8 cellular contexts compared by ENCODE assay signal in genomic region chr9:32524558-32525461, GRCh38. TPM values are rescaled to one million over a fixed set of nuclear protein-coding genes. Genes with fewer than 3 reads are reported as not detected.
DNase-seq lines count a peak whose midpoint lies in the region; ATAC-seq, FAIRE-seq and TF ChIP-seq lines count a peak whose summit lies in the region.

No MANE protein-coding gene starts in this region.

- H3K9me3 ChIP-seq in HepG2 (ENCODE audit: low read length) (no peaks in the 10 kb centered on the region), thoracic aorta (no peaks in the 10 kb centered on the region)

- ATAC-seq in GM21381 (IDR thresholded peaks at IDR 0.05; ENCODE audit: unreplicated experiment) (peak; percentile 20), HepG2 (peak; percentile 70), thoracic aorta (ENCODE audit: insufficient number of reproducible peaks, low FRiP score, low read depth) (no peak)

- H3K27me3 ChIP-seq in HepG2 (ENCODE audit: control insufficient read depth in 1 of 2, insufficient read depth in 2 of 2, low read length in 2 of 2): no peaks in the 10 kb centered on the region; a peak in 1 of 5 replicates
- H3K27me3 ChIP-seq in thoracic aorta (replicated peaks; ENCODE audit: insufficient read depth): no peaks in the 10 kb centered on the region

- no peak for TF ChIP-seq POLR2A in HepG2 (IDR thresholded peaks at IDR 0.05; ENCODE audit: insufficient read depth in 1 of 2, low read depth in 2 of 2, low read length in 2 of 2)

- no peak for FAIRE-seq in HepG2 (lab: Jason Lieb, UNC)

- no peak for TF ChIP-seq EP300 in HepG2 (IDR thresholded peaks at IDR 0.05; ENCODE audit: low read depth in 2 of 2, low read length in 2 of 2)
- TF ChIP-seq EP300 in HepG2 (CRISPR knock-in tag; IDR thresholded peaks at IDR 0.05; ENCODE audit: borderline replicate concordance): no peak

- H3K4me3 ChIP-seq in astrocyte of the spinal cord (ENCODE audit: low read depth, low read length) (peak overlapping the region; percentile 78), HepG2 (replicated peaks in 1 of 3; ENCODE audit: insufficient read depth in 1 of 3, low read depth in 2 of 3, low read length in 3 of 3) (peak overlapping the region; percentile 80 to 86 (median 82)), thoracic aorta (peak overlapping the region; percentile 85)

- DNase-seq in ACHN: peak; percentile 30
- DNase-seq in NCI-H2196 (lab: John Stamatoyannopoulos, UW; ENCODE audit: unreplicated experiment): peak; percentile 28
- DNase-seq in astrocyte of the spinal cord (ENCODE audit: low read depth, low spot score): no peak
- peak; percentile 18 for DNase-seq in HepG2 (ENCODE audit: low spot score)
- no peak for DNase-seq in thoracic aorta (ENCODE audit: low spot score)
- no peak for DNase-seq in occipital lobe (lab: John Stamatoyannopoulos, UW)
- no peak for DNase-seq in cortex of kidney (lab: John Stamatoyannopoulos, UW)

- TF ChIP-seq CTCF in astrocyte of the spinal cord (IDR thresholded peaks at IDR 0.05; ENCODE audit: low read depth, low read length) (no peak), HepG2 (CRISPR knock-in tag; IDR thresholded peaks at IDR 0.05) (no peak), thoracic aorta (IDR thresholded peaks at IDR 0.05) (no peak)

- CTCF ChIA-PET in HepG2 (lab: Yijun Ruan, JAX; ENCODE audit: low intra/inter-chr PET ratio, low total read pairs): interaction anchor here (3.4 kb wide), 1 partner anchor 146 kb away, joined by 33 read pairs; no protein-coding TSS in a partner anchor

- H3K27ac ChIP-seq in HepG2 (ENCODE audit: extremely low read length, insufficient read depth, low read length): peak overlapping the region; percentile 75
- H3K27ac ChIP-seq in thoracic aorta: peak overlapping the region in 1 of 2 donors; percentile 73

- no peaks in the 10 kb centered on the region for H4K20me1 ChIP-seq in HepG2 (ENCODE audit: insufficient read depth, low read length)

- 13% methylated on average over 25 of the region's 27 CpGs for WGBS in HepG2 (ENCODE audit: low lambda C conversion rate)

- H3K4me1 ChIP-seq in HepG2 (ENCODE audit: insufficient read depth, low read length) (peaks cover 39% of the 10 kb centered on the region), thoracic aorta (ENCODE audit: control insufficient read depth in 1 of 2, low read depth in 2 of 2) (peaks cover 24 to 32% of the 10 kb centered on the region in 2 donors)

- POLR2A ChIA-PET in HepG2 (lab: Yijun Ruan, JAX): interaction anchor here (1.1 to 2.8 kb wide), 6 partner anchors 16 to 500 kb away, joined by 4 to 43 read pairs (median 11); partner anchors contain the start of genes ACO1, DNAJA1, SMIM27 and TOPORS

- peak overlapping the region; percentile 70 for H2AFZ ChIP-seq in HepG2 (ENCODE audit: low read length)

- H3K79me2 ChIP-seq in HepG2 (ENCODE audit: insufficient read depth, low read length): peaks cover 6% of the 10 kb centered on the region

- H3K36me3 ChIP-seq in HepG2 (replicated peaks in 1 of 2; ENCODE audit: control insufficient read depth in 1 of 2, insufficient read depth in 2 of 2, low read length in 2 of 2): no peaks in the 10 kb centered on the region
- no peaks in the 10 kb centered on the region for H3K36me3 ChIP-seq in thoracic aorta

- peak overlapping the region; percentile 76 for H3K9ac ChIP-seq in HepG2 (ENCODE audit: insufficient read depth, low read depth, low read length)

- TSS peak; percentile 57 for BruUV-seq in HepG2 (replicated peaks; lab: Mats Ljungman, UMichigan)

- in situ Hi-C loops in ACHN (cut with HindIII; ENCODE audit: low pct_ligation_motif_present, low pct_unique_long_range_greater_than_20kb, low sequenced_read_pairs) (no loop called here), astrocyte of the spinal cord (cut with HindIII; ENCODE audit: low sequenced_read_pairs) (no loop called here), HepG2 (cut with HindIII; ENCODE audit: extremely low pct_ligation_motif_present, low pct_unique_long_range_greater_than_20kb) (loop anchor here (5.0 kb wide), 1 partner anchor 143 kb away; the partner anchor contains the start of gene ACO1)

- intact Hi-C loops in HepG2 (cut with micrococcal nuclease; ENCODE audit: unreplicated experiment): no loop called here

- peak overlapping the region; percentile 89 for H3K4me2 ChIP-seq in HepG2 (ENCODE audit: low read depth, low read length)

- no peak for TF ChIP-seq RAD21 in HepG2 (CRISPR knock-in tag; IDR thresholded peaks at IDR 0.05)

RNA-seq across cellular contexts. Expression of gene RIGI, which starts 1.2 kb away (rescaled TPM):
- total RNA-seq in HepG2 (2016; rRNA removed; fragmentation: Illumina TruSeq; extraction: Trizol) (8.2 and 12.2 TPM in 2 replicates), thoracic aorta (10 to 100 TPM; 16.9 to 22.1 TPM), occipital lobe (10.9 TPM)
- total RNA-seq in HepG2 (2016; cell fraction: cytosol; rRNA removed; fragmentation: Illumina TruSeq; extraction: Trizol; ENCODE audit: low read depth): 0.91 and 1.3 TPM in 2 replicates
- total RNA-seq in HepG2 (2016; cell fraction: insoluble cytoplasmic fraction; rRNA removed; fragmentation: Illumina TruSeq; extraction: Trizol): 8.1 and 11.7 TPM in 2 replicates
- 2.6 and 3.2 TPM in 2 replicates for total RNA-seq in HepG2 (2016; cell fraction: membrane; rRNA removed; fragmentation: Illumina TruSeq; extraction: Trizol)
- 8.1 and 8.4 TPM in 2 replicates for total RNA-seq in HepG2 (2016; cell fraction: nucleus; rRNA removed; fragmentation: Illumina TruSeq; extraction: Trizol)
- polyA plus RNA-seq in HepG2 (2011; rRNA removed): 2.4 and 3.0 TPM in 2 replicates
- polyA plus RNA-seq in HepG2 (2011; cell fraction: cytosol; rRNA removed): 1.1 and 1.9 TPM in 2 replicates
- 2.3 and 3.2 TPM in 2 replicates for polyA plus RNA-seq in HepG2 (2011; cell fraction: nucleus; rRNA removed)
- 3.1 and 3.3 TPM in 2 replicates for polyA plus RNA-seq in HepG2 (2012)
- 0.42 and 0.43 TPM in 2 replicates for polyA plus RNA-seq in HepG2 (2016; cell fraction: cytosol; fragmentation: Illumina TruSeq; extraction: Trizol; ENCODE audit: low read depth)
- 5.9 and 6.7 TPM in 2 replicates for polyA plus RNA-seq in HepG2 (2016; cell fraction: insoluble cytoplasmic fraction; fragmentation: Illumina TruSeq; extraction: Trizol; ENCODE audit: low read depth)
- polyA plus RNA-seq in HepG2 (2016; cell fraction: membrane; fragmentation: Illumina TruSeq; extraction: Trizol; ENCODE audit: low read depth): 0.74 and 0.97 TPM in 2 replicates
- 5.9 and 6.0 TPM in 2 replicates for polyA plus RNA-seq in HepG2 (2016; cell fraction: nucleus; fragmentation: Illumina TruSeq; extraction: Trizol; ENCODE audit: insufficient read depth, low read depth)
- polyA minus RNA-seq in HepG2 (2011; rRNA and poly(A)+ RNA removed; ENCODE audit: low replicate concordance): 0.75 and 1.6 TPM in 2 replicates
- polyA minus RNA-seq in HepG2 (2011; cell fraction: cytosol; rRNA and poly(A)+ RNA removed): 1.9 and 2.4 TPM in 2 replicates
- 8.5 and 11.7 TPM in 2 replicates for polyA minus RNA-seq in HepG2 (2011; cell fraction: nucleus; rRNA and poly(A)+ RNA removed)

RNA-seq across cellular contexts. Expression of gene SMIM27, which starts 27.3 kb away (rescaled TPM):
- total RNA-seq in HepG2 (2016; rRNA removed; fragmentation: Illumina TruSeq; extraction: Trizol) (13.3 and 17.9 TPM in 2 replicates), thoracic aorta (1 to 10 TPM; 4.1 to 4.6 TPM), occipital lobe (4.4 TPM)
- 75.6 and 99.3 TPM in 2 replicates for total RNA-seq in HepG2 (2016; cell fraction: cytosol; rRNA removed; fragmentation: Illumina TruSeq; extraction: Trizol; ENCODE audit: low read depth)
- total RNA-seq in HepG2 (2016; cell fraction: insoluble cytoplasmic fraction; rRNA removed; fragmentation: Illumina TruSeq; extraction: Trizol): 15.4 and 19.6 TPM in 2 replicates
- 37.2 and 52.4 TPM in 2 replicates for total RNA-seq in HepG2 (2016; cell fraction: membrane; rRNA removed; fragmentation: Illumina TruSeq; extraction: Trizol)
- total RNA-seq in HepG2 (2016; cell fraction: nucleus; rRNA removed; fragmentation: Illumina TruSeq; extraction: Trizol): 8.6 and 10.5 TPM in 2 replicates
- polyA plus RNA-seq in HepG2 (2011; rRNA removed): 19.0 and 22.5 TPM in 2 replicates
- polyA plus RNA-seq in HepG2 (2011; cell fraction: cytosol; rRNA removed): 3.6 and 3.7 TPM in 2 replicates
- 2.2 and 2.6 TPM in 2 replicates for polyA plus RNA-seq in HepG2 (2011; cell fraction: nucleus; rRNA removed)
- polyA plus RNA-seq in HepG2 (2012): 23.4 and 24.0 TPM in 2 replicates
- 83.9 and 98.8 TPM in 2 replicates for polyA plus RNA-seq in HepG2 (2016; cell fraction: cytosol; fragmentation: Illumina TruSeq; extraction: Trizol; ENCODE audit: low read depth)
- 14.9 and 15.5 TPM in 2 replicates for polyA plus RNA-seq in HepG2 (2016; cell fraction: insoluble cytoplasmic fraction; fragmentation: Illumina TruSeq; extraction: Trizol; ENCODE audit: low read depth)
- 31.9 and 41.5 TPM in 2 replicates for polyA plus RNA-seq in HepG2 (2016; cell fraction: membrane; fragmentation: Illumina TruSeq; extraction: Trizol; ENCODE audit: low read depth)
- polyA plus RNA-seq in HepG2 (2016; cell fraction: nucleus; fragmentation: Illumina TruSeq; extraction: Trizol; ENCODE audit: insufficient read depth, low read depth): 11.4 and 12.7 TPM in 2 replicates
- polyA minus RNA-seq in HepG2 (2011; rRNA and poly(A)+ RNA removed; ENCODE audit: low replicate concordance): 5.2 and 6.4 TPM in 2 replicates
- polyA minus RNA-seq in HepG2 (2011; cell fraction: cytosol; rRNA and poly(A)+ RNA removed): 3.5 TPM in 1 of 2 replicates, not detected in the other
- 4.6 and 4.9 TPM in 2 replicates for polyA minus RNA-seq in HepG2 (2011; cell fraction: nucleus; rRNA and poly(A)+ RNA removed)

RNA-seq across cellular contexts. Expression of gene TOPORS, which starts 27.6 kb away (rescaled TPM):
- 19.6 and 28.8 TPM in 2 replicates for total RNA-seq in HepG2 (2016; rRNA removed; fragmentation: Illumina TruSeq; extraction: Trizol)
- 1.3 and 1.6 TPM in 2 replicates for total RNA-seq in HepG2 (2016; cell fraction: cytosol; rRNA removed; fragmentation: Illumina TruSeq; extraction: Trizol; ENCODE audit: low read depth)
- total RNA-seq in HepG2 (2016; cell fraction: insoluble cytoplasmic fraction; rRNA removed; fragmentation: Illumina TruSeq; extraction: Trizol): 19.8 and 28.1 TPM in 2 replicates
- total RNA-seq in HepG2 (2016; cell fraction: membrane; rRNA removed; fragmentation: Illumina TruSeq; extraction: Trizol): 6.3 and 8.0 TPM in 2 replicates
- 22.5 and 24.6 TPM in 2 replicates for total RNA-seq in HepG2 (2016; cell fraction: nucleus; rRNA removed; fragmentation: Illumina TruSeq; extraction: Trizol)
- polyA plus RNA-seq in HepG2 (2011; rRNA removed): 6.1 and 6.8 TPM in 2 replicates
- polyA plus RNA-seq in HepG2 (2011; cell fraction: cytosol; rRNA removed): 3.0 and 5.4 TPM in 2 replicates
- polyA plus RNA-seq in HepG2 (2011; cell fraction: nucleus; rRNA removed): 5.5 and 6.1 TPM in 2 replicates
- 8.8 and 9.9 TPM in 2 replicates for polyA plus RNA-seq in HepG2 (2012)
- 0.35 and 0.49 TPM in 2 replicates for polyA plus RNA-seq in HepG2 (2016; cell fraction: cytosol; fragmentation: Illumina TruSeq; extraction: Trizol; ENCODE audit: low read depth)
- polyA plus RNA-seq in HepG2 (2016; cell fraction: insoluble cytoplasmic fraction; fragmentation: Illumina TruSeq; extraction: Trizol; ENCODE audit: low read depth): 15.9 and 16.9 TPM in 2 replicates
- polyA plus RNA-seq in HepG2 (2016; cell fraction: membrane; fragmentation: Illumina TruSeq; extraction: Trizol; ENCODE audit: low read depth): 1.6 and 1.9 TPM in 2 replicates
- polyA plus RNA-seq in HepG2 (2016; cell fraction: nucleus; fragmentation: Illumina TruSeq; extraction: Trizol; ENCODE audit: insufficient read depth, low read depth): 12.4 and 13.5 TPM in 2 replicates
- 9.1 and 14.1 TPM in 2 replicates for polyA minus RNA-seq in HepG2 (2011; rRNA and poly(A)+ RNA removed; ENCODE audit: low replicate concordance)
- 8.8 and 9.0 TPM in 2 replicates for polyA minus RNA-seq in HepG2 (2011; cell fraction: cytosol; rRNA and poly(A)+ RNA removed)
- polyA minus RNA-seq in HepG2 (2011; cell fraction: nucleus; rRNA and poly(A)+ RNA removed): 42.9 and 51.2 TPM in 2 replicates
- 10 to 100 TPM; 11.8 to 30.8 TPM for total RNA-seq in thoracic aorta
- 49.9 TPM for total RNA-seq in occipital lobe

RNA-seq across cellular contexts. Expression of gene NDUFB6, which starts 48.1 kb away (rescaled TPM):
- 81.9 and 106 TPM in 2 replicates for total RNA-seq in HepG2 (2016; rRNA removed; fragmentation: Illumina TruSeq; extraction: Trizol)
- 16.0 and 16.3 TPM in 2 replicates for total RNA-seq in HepG2 (2016; cell fraction: cytosol; rRNA removed; fragmentation: Illumina TruSeq; extraction: Trizol; ENCODE audit: low read depth)
- total RNA-seq in HepG2 (2016; cell fraction: insoluble cytoplasmic fraction; rRNA removed; fragmentation: Illumina TruSeq; extraction: Trizol): 86.2 and 119 TPM in 2 replicates
- 18.5 and 19.3 TPM in 2 replicates for total RNA-seq in HepG2 (2016; cell fraction: membrane; rRNA removed; fragmentation: Illumina TruSeq; extraction: Trizol)
- total RNA-seq in HepG2 (2016; cell fraction: nucleus; rRNA removed; fragmentation: Illumina TruSeq; extraction: Trizol): 35.9 and 39.7 TPM in 2 replicates
- polyA plus RNA-seq in HepG2 (2011; rRNA removed): 21.5 and 31.2 TPM in 2 replicates
- 28.6 and 29.6 TPM in 2 replicates for polyA plus RNA-seq in HepG2 (2011; cell fraction: cytosol; rRNA removed)
- 5.5 and 6.9 TPM in 2 replicates for polyA plus RNA-seq in HepG2 (2011; cell fraction: nucleus; rRNA removed)
- 27.7 and 34.6 TPM in 2 replicates for polyA plus RNA-seq in HepG2 (2012)
- 18.1 and 20.1 TPM in 2 replicates for polyA plus RNA-seq in HepG2 (2016; cell fraction: cytosol; fragmentation: Illumina TruSeq; extraction: Trizol; ENCODE audit: low read depth)
- 93.0 and 110 TPM in 2 replicates for polyA plus RNA-seq in HepG2 (2016; cell fraction: insoluble cytoplasmic fraction; fragmentation: Illumina TruSeq; extraction: Trizol; ENCODE audit: low read depth)
- polyA plus RNA-seq in HepG2 (2016; cell fraction: membrane; fragmentation: Illumina TruSeq; extraction: Trizol; ENCODE audit: low read depth): 18.7 and 19.9 TPM in 2 replicates
- 55.5 and 57.6 TPM in 2 replicates for polyA plus RNA-seq in HepG2 (2016; cell fraction: nucleus; fragmentation: Illumina TruSeq; extraction: Trizol; ENCODE audit: insufficient read depth, low read depth)
- 16.1 and 20.8 TPM in 2 replicates for polyA minus RNA-seq in HepG2 (2011; rRNA and poly(A)+ RNA removed; ENCODE audit: low replicate concordance)
- polyA minus RNA-seq in HepG2 (2011; cell fraction: cytosol; rRNA and poly(A)+ RNA removed): 13.8 and 18.9 TPM in 2 replicates
- polyA minus RNA-seq in HepG2 (2011; cell fraction: nucleus; rRNA and poly(A)+ RNA removed): 9.1 and 13.1 TPM in 2 replicates
- 10 to 100 TPM; 20.9 to 24.1 TPM for total RNA-seq in thoracic aorta
- 43.2 TPM for total RNA-seq in occipital lobe

Comparison
In these comparisons a context has a peak if more than half of its experiments do, and no peak if none do; other contexts are left out.
1. DNase-seq: peak in ACHN (single experiment), NCI-H2196 (single experiment) and HepG2 (single experiment); none in astrocyte of the spinal cord (single experiment), thoracic aorta (single experiment), occipital lobe (single experiment) and cortex of kidney (single experiment).
2. Peak in every context shown above with its lines, with median percentiles within 50 percentile points of each other: H3K4me3 ChIP-seq.